In genomic region chr5:143629871-143630658, GRCh38 we compare ENCODE assay signal across 1 cellular context.
TF ChIP-seq lines count a peak whose summit lies in the region.

No MANE protein-coding gene starts in this region.

TF ChIP-seq in HepG2, 621 proteins besides CTCF, POLR2A, EP300 and RAD21 (continued from another document and continues in another):
- TF ChIP-seq ATF4 (CRISPR knock-in tag; IDR thresholded peaks at IDR 0.05) (peak in 1 of 2 experiments; percentile 82; a peak in 2 of 4 replicates), ZNF616 (CRISPR knock-in tag; IDR thresholded peaks at IDR 0.05; ENCODE audit: low read depth) (no peak), ATF7 (IDR thresholded peaks at IDR 0.05) (no peak), ATF7 (CRISPR knock-in tag; IDR thresholded peaks at IDR 0.05) (no peak; the same call in 1 of the 2 replicates), TCF7L2 (IDR thresholded peaks at IDR 0.05; ENCODE audit: low read depth, low read length) (no peak), ZNF180 (CRISPR knock-in tag; IDR thresholded peaks at IDR 0.05; ENCODE audit: borderline replicate concordance, low read depth) (no peak), ZNF333 (CRISPR knock-in tag; IDR thresholded peaks at IDR 0.05; ENCODE audit: borderline replicate concordance) (no peak), CENPT (CRISPR knock-in tag; IDR thresholded peaks at IDR 0.05; ENCODE audit: low read depth) (no peak), ZNF678 (CRISPR knock-in tag; IDR thresholded peaks at IDR 0.05) (no peak), ZNF7 (CRISPR knock-in tag; IDR thresholded peaks at IDR 0.05) (no peak), ZNF550 (CRISPR knock-in tag; IDR thresholded peaks at IDR 0.05; ENCODE audit: borderline replicate concordance) (no peak), SMARCE1 (IDR thresholded peaks at IDR 0.05; ENCODE audit: borderline replicate concordance) (no peak), HIVEP1 (CRISPR knock-in tag; IDR thresholded peaks at IDR 0.05) (no peak), KIAA2018 (CRISPR knock-in tag; IDR thresholded peaks at IDR 0.05; ENCODE audit: borderline replicate concordance) (no peak), HMGXB4 (CRISPR knock-in tag; IDR thresholded peaks at IDR 0.05; ENCODE audit: borderline replicate concordance in 1 of 2, low read depth in 1 of 2) (no peak; a peak in 1 of 4 replicates), HOXA5 (CRISPR knock-in tag; IDR thresholded peaks at IDR 0.05) (0 out of 2 replicates have a peak, but pooled peaks have one; percentile 44), HIC2 (CRISPR knock-in tag; IDR thresholded peaks at IDR 0.05; ENCODE audit: low read depth) (no peak), ZSCAN22 (CRISPR knock-in tag; IDR thresholded peaks at IDR 0.05) (no peak), ESRRA (CRISPR knock-in tag; IDR thresholded peaks at IDR 0.05; ENCODE audit: low read depth) (no peak), SMYD3 (CRISPR knock-in tag; IDR thresholded peaks at IDR 0.05) (no peak), ZNF619 (CRISPR knock-in tag; IDR thresholded peaks at IDR 0.05) (no peak), ZNF251 (CRISPR knock-in tag; IDR thresholded peaks at IDR 0.05) (no peak), ZKSCAN1 (IDR thresholded peaks at IDR 0.05; ENCODE audit: low read length) (no peak), POGK (CRISPR knock-in tag; conservative IDR thresholded peaks at IDR 0.05) (no peak), ZNF879 (CRISPR knock-in tag; IDR thresholded peaks at IDR 0.05) (no peak), FLYWCH1 (CRISPR knock-in tag; IDR thresholded peaks at IDR 0.05) (no peak), NCOA2 (CRISPR knock-in tag; IDR thresholded peaks at IDR 0.05) (peak; percentile 94), DMAP1 (CRISPR knock-in tag; IDR thresholded peaks at IDR 0.05) (no peak), ARNT (IDR thresholded peaks at IDR 0.05) (no peak), E2F1 (CRISPR knock-in tag; IDR thresholded peaks at IDR 0.05) (no peak), ZNF496 (CRISPR knock-in tag; IDR thresholded peaks at IDR 0.05; ENCODE audit: insufficient replicate concordance) (no peak), TBP (CRISPR knock-in tag; IDR thresholded peaks at IDR 0.05) (no peak), ZNF468 (CRISPR knock-in tag; IDR thresholded peaks at IDR 0.05) (no peak), GABPB1 (CRISPR knock-in tag; IDR thresholded peaks at IDR 0.05) (peak; percentile 53), RFX1 (IDR thresholded peaks at IDR 0.05) (no peak), ZNF276 (CRISPR knock-in tag; IDR thresholded peaks at IDR 0.05; ENCODE audit: low read depth) (no peak), NFIC (IDR thresholded peaks at IDR 0.05; ENCODE audit: low read length) (peak; percentile 75; the same call in 1 of the 2 replicates), SRF (IDR thresholded peaks at IDR 0.05; ENCODE audit: low read depth, low read length) (no peak), NFKB2 (CRISPR knock-in tag; IDR thresholded peaks at IDR 0.05; ENCODE audit: borderline replicate concordance) (no peak), SP2 (CRISPR knock-in tag; IDR thresholded peaks at IDR 0.05) (no peak), ELF1 (CRISPR knock-in tag; IDR thresholded peaks at IDR 0.05) (0 out of 2 replicates have a peak, but pooled peaks have one; percentile 37), ZNF691 (CRISPR knock-in tag; IDR thresholded peaks at IDR 0.05; ENCODE audit: borderline replicate concordance, low read depth) (no peak), ATF5 (CRISPR knock-in tag; IDR thresholded peaks at IDR 0.05; ENCODE audit: low read depth) (no peak), MATR3 (CRISPR knock-in tag; IDR thresholded peaks at IDR 0.05) (no peak), SOX6 (IDR thresholded peaks at IDR 0.05) (no peak), SOX6 (CRISPR knock-in tag; IDR thresholded peaks at IDR 0.05) (peak; percentile 84), MTF2 (CRISPR knock-in tag; IDR thresholded peaks at IDR 0.05; ENCODE audit: borderline replicate concordance) (no peak), ZKSCAN8 (CRISPR knock-in tag; IDR thresholded peaks at IDR 0.05; ENCODE audit: borderline replicate concordance) (no peak), BRCA1 (CRISPR knock-in tag; IDR thresholded peaks at IDR 0.05) (no peak), KLF12 (CRISPR knock-in tag; IDR thresholded peaks at IDR 0.05; ENCODE audit: borderline replicate concordance) (no peak)
